Comparison of ENCODE assay signal across 18 cellular contexts in genomic region chr10:103834436-103835095, GRCh38. TPM values are rescaled to one million over a fixed set of nuclear protein-coding genes. Genes with fewer than 3 reads are reported as not detected.
DNase-seq lines count a peak whose midpoint lies in the region; ATAC-seq, FAIRE-seq and TF ChIP-seq lines count a peak whose summit lies in the region.
"Had no signal": no experiment of that assay in that cellular context is flagged by ENCODE, and none has a peak within 500 bp of the region (broad histone marks: within the 10 kb centered on the region; RNA-seq: fewer than 3 reads in every experiment).

No MANE protein-coding gene starts in this region.

- no peak for TF ChIP-seq EP300 in transverse colon (IDR thresholded peaks at IDR 0.05; ENCODE audit: low read depth)

- H2BK12ac ChIP-seq in neuronal stem cell (ENCODE audit: low read length) = no peak overlapping the region

- no peak for FAIRE-seq in RCC 7860 (lab: Jason Lieb, UNC)
- FAIRE-seq: astrocyte, GM19239 had no signal

- no peak overlapping the region for H3K4me2 ChIP-seq in neuronal stem cell (ENCODE audit: insufficient read depth, low read length, poor library complexity, severe bottlenecking)

- no peak overlapping the region for H2BK120ac ChIP-seq in neuronal stem cell (ENCODE audit: low read depth, low read length)

- no peak overlapping the region for H3K14ac ChIP-seq in neuronal stem cell (ENCODE audit: low read length)

- no peaks in the 10 kb centered on the region for H3K27me3 Mint-ChIP-seq in WTC11 (ENCODE audit: low read depth)
- H3K27me3 Mint-ChIP-seq: activated CD4-positive, alpha-beta memory T cell treated with anti-CD3 and anti-CD28 coated beads for 36 hours; CD4-positive, alpha-beta memory T cell had no signal

- H3K9me3 ChIP-seq in right cardiac atrium (ENCODE audit: control insufficient read depth, low read length) (no peaks in the 10 kb centered on the region), neuronal stem cell (replicated peaks in 1 of 2; ENCODE audit: control insufficient read depth in 2 of 2, insufficient read depth in 1 of 2, low read depth in 1 of 2, low read length in 2 of 2) (peaks cover 2 to 7% of the 10 kb centered on the region in 2 donors), transverse colon (no peaks in the 10 kb centered on the region)

- peak overlapping the region; percentile 24 for H3K18ac ChIP-seq in neuronal stem cell (ENCODE audit: low read length)

- in situ Hi-C loops in transverse colon (cut with MboI; ENCODE audit: low pct_ligation_motif_present in 1 of 4, low pct_unique_long_range_greater_than_20kb in 1 of 4, low sequenced_read_pairs in 3 of 4) = no loop called here

- CTCF ChIA-PET in WTC11 (lab: Charles Lee) = interaction anchor here (1.0 to 1.3 kb wide), 2 partner anchors 14 kb away, joined by 3 to 6 read pairs; no protein-coding TSS in a partner anchor

- H3K4me1 Mint-ChIP-seq in WTC11 = peaks cover 66% of the 10 kb centered on the region
- H3K4me1 Mint-ChIP-seq: CD4-positive, alpha-beta memory T cell had no signal

- H2AFZ ChIP-seq in neuronal stem cell (ENCODE audit: low read length) = no peak overlapping the region

- H3K27me3 ChIP-seq in right cardiac atrium (ENCODE audit: control insufficient read depth, insufficient read depth) (no peaks in the 10 kb centered on the region), neuronal stem cell (ENCODE audit: control insufficient read depth in 3 of 3, insufficient read depth in 3 of 3, low read depth in 1 of 3, low read length in 3 of 3) (no peaks in the 10 kb centered on the region), transverse colon (no peaks in the 10 kb centered on the region)

- intact Hi-C loops in right cardiac atrium (cut with DNase I) (no loop called here), transverse colon (cut with DNase I; ENCODE audit: low total_unique reads) (no loop called here)

- H3K4ac ChIP-seq in neuronal stem cell (ENCODE audit: low read length) = no peak overlapping the region

- H3K27ac ChIP-seq in right cardiac atrium (ENCODE audit: low read length) (peak overlapping the region; percentile 32), neuronal stem cell (replicated peaks; ENCODE audit: low read length) (no peak overlapping the region), transverse colon (peak overlapping the region; percentile 73 to 79 (median 76))
- H3K27ac ChIP-seq: neutrophil had no signal

- TF ChIP-seq CTCF in WTC11 (IDR thresholded peaks at IDR 0.05) = no peak
- no peak for TF ChIP-seq CTCF in transverse colon (IDR thresholded peaks at IDR 0.05)

- peaks cover 12% of the 10 kb centered on the region for H3K9me3 Mint-ChIP-seq in WTC11

- H2BK15ac ChIP-seq in neuronal stem cell (ENCODE audit: low read length) = no peak overlapping the region

- H4K91ac ChIP-seq in neuronal stem cell (ENCODE audit: low read depth, low read length, poor library complexity) = no peak overlapping the region

- no peak overlapping the region for H3K4me3 Mint-ChIP-seq in WTC11
- H3K4me3 Mint-ChIP-seq: activated CD4-positive, alpha-beta memory T cell treated with anti-CD3 and anti-CD28 coated beads for 36 hours; CD4-positive, alpha-beta memory T cell; T-helper 2 cell treated with Interferon-gamma antibody and Interleukin-4, amounts not matched to agents 5 μg/mL and 100 μg/mL, for 36 hours had no signal

- no peak overlapping the region for H3K23ac ChIP-seq in neuronal stem cell (ENCODE audit: low read depth, low read length, poor library complexity)

- H2BK5ac ChIP-seq in neuronal stem cell (ENCODE audit: low read length) = no peak overlapping the region

- DNase-seq in WTC11 (ENCODE audit: low spot score) = no peak
- DNase-seq in right cardiac atrium = no peak
- DNase-seq in neuronal stem cell (ENCODE audit: low spot score) = no peak
- DNase-seq in transverse colon = no peak
- no peak for DNase-seq in RCC 7860 (ENCODE audit: low spot score)
- DNase-seq in NCI-H510A treated with DMSO at 0.1 percent for 48 hours (lab: John Stamatoyannopoulos, UW) = no peak
- DNase-seq: activated CD4-positive, alpha-beta memory T cell treated with anti-CD3 and anti-CD28 coated beads for 36 hours; CD4-positive, alpha-beta memory T cell; effector memory CD4-positive, alpha-beta T cell; KG1; NCI-H146; stimulated activated CD8-positive, alpha-beta memory T cell treated with anti-CD3 and anti-CD28 coated beads, Interleukin-4, amount 100 ng/mL, for 48 hours had no signal

- H3K4me3 ChIP-seq in right cardiac atrium (ENCODE audit: low read length) = no peak overlapping the region
- H3K4me3 ChIP-seq in neuronal stem cell (ENCODE audit: low read length in 2 of 2) = no peak overlapping the region
- H3K4me3 ChIP-seq in transverse colon = no peak overlapping the region

- no peak overlapping the region for H3K27ac Mint-ChIP-seq in WTC11
- H3K27ac Mint-ChIP-seq: activated CD4-positive, alpha-beta memory T cell treated with anti-CD3 and anti-CD28 coated beads for 36 hours; CD4-positive, alpha-beta memory T cell; T-helper 2 cell treated with Interferon-gamma antibody and Interleukin-4, amounts not matched to agents 5 μg/mL and 100 μg/mL, for 36 hours had no signal

- H3K4me1 ChIP-seq in right cardiac atrium (ENCODE audit: control insufficient read depth, insufficient read depth, low read length) (peaks cover 15% of the 10 kb centered on the region), neuronal stem cell (ENCODE audit: control insufficient read depth in 2 of 2, insufficient read depth in 1 of 2, low read depth in 1 of 2, low read length in 2 of 2) (peaks cover 5 to 14% of the 10 kb centered on the region in 2 donors), transverse colon (peaks cover 28 to 76% (median 65%) of the 10 kb centered on the region in 4 donors)

- H3K79me1 ChIP-seq in neuronal stem cell (ENCODE audit: low read depth, low read length) = no peaks in the 10 kb centered on the region

- TF ChIP-seq POLR2A in transverse colon (IDR thresholded peaks at IDR 0.05) = no peak

- peaks cover 16% of the 10 kb centered on the region for H3K36me3 Mint-ChIP-seq in WTC11
- H3K36me3 Mint-ChIP-seq: activated CD4-positive, alpha-beta memory T cell treated with anti-CD3 and anti-CD28 coated beads for 36 hours; CD4-positive, alpha-beta memory T cell had no signal

- no peaks in the 10 kb centered on the region for H3K36me3 ChIP-seq in neuronal stem cell (replicated peaks in 1 of 2; ENCODE audit: control insufficient read depth in 2 of 2, insufficient read depth in 2 of 2, low read length in 2 of 2)
- no peaks in the 10 kb centered on the region for H3K36me3 ChIP-seq in transverse colon
- H3K36me3 ChIP-seq: neutrophil had no signal

- WGBS in right cardiac atrium = 49% methylated on average over 5 of the region's 5 CpGs
- no CpG with 5 or more reads among the region's 5 CpGs for WGBS in neuronal stem cell (ENCODE audit: extremely low coverage in 2 of 2, insufficient read length in 2 of 2, insufficient replicate concordance in 1 of 2), 2 donors
- WGBS in transverse colon (ENCODE audit: low coverage in 1 of 2), 2 donors = 42% methylated on average over 5 of the region's 5 CpGs; no CpG with 5 or more reads in 1 of the 2 donors

- H2AK5ac ChIP-seq in neuronal stem cell (ENCODE audit: low read depth, low read length) = no peak overlapping the region

- no peak overlapping the region for H4K8ac ChIP-seq in neuronal stem cell (ENCODE audit: low read depth, low read length)

- ATAC-seq in WTC11 (peak; percentile 11), right cardiac atrium (peak; percentile 1 to 3), GM18868 (IDR thresholded peaks at IDR 0.05; ENCODE audit: unreplicated experiment) (no peak)
- no peak for ATAC-seq in activated CD4-positive, CD25-positive, alpha-beta regulatory T cell treated with anti-CD3 and anti-CD28 coated beads, Interleukin-2, amount 50 U/mL, for 24 hours

- no peak overlapping the region for H3K9ac ChIP-seq in neuronal stem cell (ENCODE audit: low read depth, low read length, poor library complexity)

- POLR2A ChIA-PET in WTC11 (lab: Charles Lee) = no interaction called here

TF ChIP-seq in WTC11, 78 proteins besides CTCF, POLR2A, EP300 and RAD21:
- TF ChIP-seq ZNF423 (CRISPR knock-in tag; IDR thresholded peaks at IDR 0.05) = peak; percentile 49; the same call in 1 of the 2 replicates
- no peak for TF ChIP-seq ZNF121 (CRISPR knock-in tag; IDR thresholded peaks at IDR 0.05)

RNA-seq across cellular contexts. Expression of gene SH3PXD2A, which starts 20.8 kb away (rescaled TPM):
- total RNA-seq in WTC11 (2021) = 15.7 to 17.9 TPM (median 17.4 TPM) in 3 replicates
- 10 to 100 TPM; 30.2 to 31.7 (median 31.0) TPM for total RNA-seq in right cardiac atrium
- polyA plus RNA-seq in right cardiac atrium = 13.5 TPM
- polyA plus RNA-seq in neuronal stem cell (2013, experiment 1 of 2) = 9.8 TPM
- 9.8 TPM for polyA plus RNA-seq in neuronal stem cell (2013, experiment 2 of 2)
- total RNA-seq in transverse colon = 10 to 100 TPM; 26.5 to 56.9 (median 33.3) TPM

Comparison
In these comparisons a context has a peak if more than half of its experiments do, and no peak if none do; other contexts are left out.
1. ATAC-seq: peak in WTC11 (single experiment) and right cardiac atrium (2 of 2); none in activated CD4-positive, CD25-positive, alpha-beta regulatory T cell treated with anti-CD3 and anti-CD28 coated beads, Interleukin-2, amount 50 U/mL, for 24 hours (0 of 2) and GM18868 (single experiment).